ENCODE assay signal across 8 cellular contexts in the genomic region with DNA sequence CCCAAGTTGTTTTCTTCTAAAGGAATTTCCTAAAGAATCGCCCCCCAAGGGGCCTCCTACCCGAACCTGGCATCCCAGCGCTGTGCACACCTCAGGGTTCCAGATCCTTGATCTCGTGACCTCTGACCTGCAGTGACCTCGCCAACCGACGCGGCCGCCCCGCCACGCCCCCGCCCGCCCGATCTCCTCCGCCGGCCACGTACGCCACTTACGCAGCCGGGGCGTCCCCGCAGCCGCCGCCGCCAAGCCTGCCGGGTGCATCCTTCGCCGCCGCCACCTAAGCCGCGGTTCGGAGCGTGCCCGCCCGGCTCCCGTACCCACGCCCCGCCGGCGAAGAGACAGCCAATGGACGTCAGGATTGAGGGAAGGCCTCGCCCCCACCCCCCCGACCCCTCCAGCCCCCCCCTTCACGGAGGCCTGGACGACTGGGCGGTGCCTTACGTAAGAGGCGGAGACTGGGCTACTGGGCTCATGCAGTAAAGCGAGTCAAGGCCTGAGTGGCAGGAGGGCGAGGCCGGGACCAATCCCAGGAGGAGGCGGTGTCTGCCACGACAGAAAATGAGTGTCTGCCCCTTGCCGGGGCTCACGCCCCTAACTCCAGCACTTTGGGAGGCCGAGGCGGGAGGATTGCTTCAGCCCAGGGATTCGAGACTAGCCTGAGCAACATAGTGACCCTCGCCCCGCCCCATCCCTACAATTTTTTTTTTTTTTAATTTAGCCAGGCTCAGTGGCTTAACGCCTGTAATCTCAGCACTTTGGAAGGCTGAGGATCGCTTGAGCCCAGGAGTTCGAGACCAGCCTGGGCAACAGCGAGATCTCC. TPM values are rescaled to one million over a fixed set of nuclear protein-coding genes. Genes with fewer than 3 reads are reported as not detected.
DNase-seq lines count a peak whose midpoint lies in the region; ATAC-seq and TF ChIP-seq lines count a peak whose summit lies in the region.

A gene with protein sequence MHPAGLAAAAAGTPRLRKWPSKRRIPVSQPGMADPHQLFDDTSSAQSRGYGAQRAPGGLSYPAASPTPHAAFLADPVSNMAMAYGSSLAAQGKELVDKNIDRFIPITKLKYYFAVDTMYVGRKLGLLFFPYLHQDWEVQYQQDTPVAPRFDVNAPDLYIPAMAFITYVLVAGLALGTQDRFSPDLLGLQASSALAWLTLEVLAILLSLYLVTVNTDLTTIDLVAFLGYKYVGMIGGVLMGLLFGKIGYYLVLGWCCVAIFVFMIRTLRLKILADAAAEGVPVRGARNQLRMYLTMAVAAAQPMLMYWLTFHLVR (minus strand): TSS at position 291 of the 820 bp plus-strand sequence. CDS start 30 bp downstream, at position 261.

- peaks cover under 1% of the 10 kb centered on the region for H3K36me3 Mint-ChIP-seq in CD4-positive, alpha-beta T cell (ENCODE audit: low read depth)

- peak; percentile 90 to 96 (median 94) for DNase-seq in CD4-positive, alpha-beta T cell
- DNase-seq in NCI-H82 (lab: John Stamatoyannopoulos, UW) (peak; percentile 99), dermis blood vessel endothelial cell (peak; percentile 98)
- peak; percentile 97 to 98 for DNase-seq in activated CD4-positive, alpha-beta T cell treated with anti-CD3 and anti-CD28 coated beads, Interleukin-2, amount 50 U/mL, for 48 hours
- peak; percentile 95 for DNase-seq in stimulated activated CD4-positive, alpha-beta T cell treated with anti-CD3 and anti-CD28 coated beads, Interleukin-4, amount 100 ng/mL, for 1 hour

- H3K27me3 ChIP-seq in CD4-positive, alpha-beta T cell (ENCODE audit: control insufficient read depth, insufficient read depth, low read length), result no peaks in the 10 kb centered on the region
- H3K27me3 ChIP-seq in liver (ENCODE audit: control insufficient read depth in 4 of 4, insufficient read depth in 4 of 4, low read length in 3 of 4), result no peaks in the 10 kb centered on the region

- intact Hi-C loops in CD4-positive, alpha-beta T cell (cut with DNase I, micrococcal nuclease), result loop anchor here (1.0 to 5.0 kb wide), 6 partner anchors 19 to 409 kb away; a partner anchor contains a TSS

- H3K4me3 ChIP-seq in liver (ENCODE audit: low read depth in 1 of 3, low read length in 3 of 3), result peak within 1 kb of the TSS; percentile 65 to 81 (median 66)

- peak within 1 kb of the TSS; percentile 88 for H3K27ac Mint-ChIP-seq in CD4-positive, alpha-beta T cell

- H3K4me3 Mint-ChIP-seq in CD4-positive, alpha-beta T cell, result peak within 1 kb of the TSS; percentile 90

- TF ChIP-seq RAD21 in liver (IDR thresholded peaks at IDR 0.05), result no peak

- POLR2A ChIA-PET in CD4-positive, alpha-beta T cell (lab: Charles Lee), result interaction anchor here (1.0 to 1.2 kb wide), 2 partner anchors 52 to 58 kb away, joined by 3 to 5 read pairs; a partner anchor contains a TSS

- H3K4me1 Mint-ChIP-seq in CD4-positive, alpha-beta T cell (ENCODE audit: low read depth), result peaks cover 45% of the 10 kb centered on the region

- CTCF ChIA-PET in CD4-positive, alpha-beta T cell (lab: Charles Lee), result no interaction called here

- H3K27ac ChIP-seq in CD4-positive, alpha-beta T cell (ENCODE audit: low read depth, low read length), result peak within 1 kb of the TSS; percentile 79
- H3K27ac ChIP-seq in liver (ENCODE audit: low read depth in 1 of 2, low read length in 2 of 2), result peak within 1 kb of the TSS; percentile 82 to 83

- H3K9ac ChIP-seq in liver (ENCODE audit: low read depth in 1 of 2, low read length in 2 of 2), result peak within 1 kb of the TSS; percentile 62 to 69

- no peaks in the 10 kb centered on the region for H3K9me3 ChIP-seq in CD4-positive, alpha-beta T cell (ENCODE audit: control insufficient read depth, low read length)
- H3K9me3 ChIP-seq in liver (ENCODE audit: control insufficient read depth in 4 of 4, low read length in 3 of 4), result no peaks in the 10 kb centered on the region

- TF ChIP-seq CTCF in CD4-positive, alpha-beta T cell (IDR thresholded peaks at IDR 0.05), result no peak
- no peak for TF ChIP-seq CTCF in liver (IDR thresholded peaks at IDR 0.05; ENCODE audit: low read depth, low read length, missing input control)

- ATAC-seq in CD4-positive, alpha-beta T cell (ENCODE audit: poor library complexity), result peak; percentile 90
- ATAC-seq in GM19452 (IDR thresholded peaks at IDR 0.05; ENCODE audit: unreplicated experiment) (peak; percentile 86), HG03575 (IDR thresholded peaks at IDR 0.05; ENCODE audit: extremely low read depth, insufficient number of reproducible peaks, low FRiP score, unreplicated experiment) (peak; percentile 62)

- WGBS in liver, result 1% methylated on average over 64 of the region's 64 CpGs

- peaks cover 0 to 21% (median 12%) of the 10 kb centered on the region in 4 donors for H3K4me1 ChIP-seq in liver (ENCODE audit: control insufficient read depth in 4 of 4, insufficient read depth in 4 of 4, low read length in 3 of 4)

- no peaks in the 10 kb centered on the region for H3K36me3 ChIP-seq in liver (ENCODE audit: control insufficient read depth in 4 of 4, insufficient read depth in 3 of 4, low read depth in 1 of 4, low read length in 3 of 4)

- no peaks in the 10 kb centered on the region for H3K9me3 Mint-ChIP-seq in CD4-positive, alpha-beta T cell

- no peaks in the 10 kb centered on the region for H3K27me3 Mint-ChIP-seq in CD4-positive, alpha-beta T cell

TF ChIP-seq in liver, 16 proteins besides CTCF, POLR2A, EP300 and RAD21:
- TF ChIP-seq YY1 (IDR thresholded peaks at IDR 0.05) (peak; percentile 29), EGR1 (IDR thresholded peaks at IDR 0.05; ENCODE audit: low read depth in 2 of 2) (peak; percentile 28 to 70), RXRA (IDR thresholded peaks at IDR 0.05) (peak; percentile 19 to 28), NR2F2 (IDR thresholded peaks at IDR 0.05) (peak; percentile 88), SP1 (IDR thresholded peaks at IDR 0.05) (peak; percentile 73)
- TF ChIP-seq, protein P1, sequence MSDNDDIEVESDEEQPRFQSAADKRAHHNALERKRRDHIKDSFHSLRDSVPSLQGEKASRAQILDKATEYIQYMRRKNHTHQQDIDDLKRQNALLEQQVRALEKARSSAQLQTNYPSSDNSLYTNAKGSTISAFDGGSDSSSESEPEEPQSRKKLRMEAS (IDR thresholded peaks at IDR 0.05), result no peak
- TF ChIP-seq, protein P2, sequence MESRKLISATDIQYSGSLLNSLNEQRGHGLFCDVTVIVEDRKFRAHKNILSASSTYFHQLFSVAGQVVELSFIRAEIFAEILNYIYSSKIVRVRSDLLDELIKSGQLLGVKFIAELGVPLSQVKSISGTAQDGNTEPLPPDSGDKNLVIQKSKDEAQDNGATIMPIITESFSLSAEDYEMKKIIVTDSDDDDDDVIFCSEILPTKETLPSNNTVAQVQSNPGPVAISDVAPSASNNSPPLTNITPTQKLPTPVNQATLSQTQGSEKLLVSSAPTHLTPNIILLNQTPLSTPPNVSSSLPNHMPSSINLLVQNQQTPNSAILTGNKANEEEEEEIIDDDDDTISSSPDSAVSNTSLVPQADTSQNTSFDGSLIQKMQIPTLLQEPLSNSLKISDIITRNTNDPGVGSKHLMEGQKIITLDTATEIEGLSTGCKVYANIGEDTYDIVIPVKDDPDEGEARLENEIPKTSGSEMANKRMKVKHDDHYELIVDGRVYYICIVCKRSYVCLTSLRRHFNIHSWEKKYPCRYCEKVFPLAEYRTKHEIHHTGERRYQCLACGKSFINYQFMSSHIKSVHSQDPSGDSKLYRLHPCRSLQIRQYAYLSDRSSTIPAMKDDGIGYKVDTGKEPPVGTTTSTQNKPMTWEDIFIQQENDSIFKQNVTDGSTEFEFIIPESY (IDR thresholded peaks at IDR 0.05), result no peak
- TF ChIP-seq, protein P3, sequence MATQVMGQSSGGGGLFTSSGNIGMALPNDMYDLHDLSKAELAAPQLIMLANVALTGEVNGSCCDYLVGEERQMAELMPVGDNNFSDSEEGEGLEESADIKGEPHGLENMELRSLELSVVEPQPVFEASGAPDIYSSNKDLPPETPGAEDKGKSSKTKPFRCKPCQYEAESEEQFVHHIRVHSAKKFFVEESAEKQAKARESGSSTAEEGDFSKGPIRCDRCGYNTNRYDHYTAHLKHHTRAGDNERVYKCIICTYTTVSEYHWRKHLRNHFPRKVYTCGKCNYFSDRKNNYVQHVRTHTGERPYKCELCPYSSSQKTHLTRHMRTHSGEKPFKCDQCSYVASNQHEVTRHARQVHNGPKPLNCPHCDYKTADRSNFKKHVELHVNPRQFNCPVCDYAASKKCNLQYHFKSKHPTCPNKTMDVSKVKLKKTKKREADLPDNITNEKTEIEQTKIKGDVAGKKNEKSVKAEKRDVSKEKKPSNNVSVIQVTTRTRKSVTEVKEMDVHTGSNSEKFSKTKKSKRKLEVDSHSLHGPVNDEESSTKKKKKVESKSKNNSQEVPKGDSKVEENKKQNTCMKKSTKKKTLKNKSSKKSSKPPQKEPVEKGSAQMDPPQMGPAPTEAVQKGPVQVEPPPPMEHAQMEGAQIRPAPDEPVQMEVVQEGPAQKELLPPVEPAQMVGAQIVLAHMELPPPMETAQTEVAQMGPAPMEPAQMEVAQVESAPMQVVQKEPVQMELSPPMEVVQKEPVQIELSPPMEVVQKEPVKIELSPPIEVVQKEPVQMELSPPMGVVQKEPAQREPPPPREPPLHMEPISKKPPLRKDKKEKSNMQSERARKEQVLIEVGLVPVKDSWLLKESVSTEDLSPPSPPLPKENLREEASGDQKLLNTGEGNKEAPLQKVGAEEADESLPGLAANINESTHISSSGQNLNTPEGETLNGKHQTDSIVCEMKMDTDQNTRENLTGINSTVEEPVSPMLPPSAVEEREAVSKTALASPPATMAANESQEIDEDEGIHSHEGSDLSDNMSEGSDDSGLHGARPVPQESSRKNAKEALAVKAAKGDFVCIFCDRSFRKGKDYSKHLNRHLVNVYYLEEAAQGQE (IDR thresholded peaks at IDR 0.05), result peak; percentile 13

RNA-seq across cellular contexts. Expression of the gene that starts here (rescaled TPM):
- 10 to 100 TPM; 15.9 to 17.1 TPM for total RNA-seq in CD4-positive, alpha-beta T cell
- total RNA-seq in dermis blood vessel endothelial cell (76.6 and 97.3 TPM in 2 replicates), liver (10 to 100 TPM; 34.1 to 42.8 TPM)
- 10 to 100 TPM; 43.0 to 74.1 TPM for polyA plus RNA-seq in liver

Comparison
In these comparisons a context has a peak if more than half of its experiments do, and no peak if none do; other contexts are left out.
1. Peak in every context shown above with its lines: DNase-seq, ATAC-seq, H3K4me3 ChIP-seq and H3K27ac ChIP-seq.